2 cellular contexts compared by ENCODE assay signal in the genomic region with DNA sequence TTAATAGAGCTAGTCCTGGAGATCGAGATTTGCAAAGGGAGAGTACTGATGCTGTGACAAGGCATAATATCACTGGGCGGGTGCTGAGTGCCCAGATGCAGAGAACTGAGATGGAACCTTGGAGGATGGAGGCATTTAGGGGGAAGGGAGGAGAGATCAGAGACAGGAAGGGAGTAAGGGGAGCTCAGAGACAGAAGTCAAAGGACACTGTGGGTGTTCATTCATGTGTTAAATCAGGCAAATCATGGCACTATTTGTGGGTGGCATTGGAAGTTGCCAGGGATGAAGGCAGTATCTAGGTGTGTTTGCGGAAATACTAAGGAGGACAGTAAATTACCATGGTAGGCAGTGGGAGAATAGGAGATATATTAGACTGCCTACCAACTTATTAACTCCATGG.
TF ChIP-seq lines count a peak whose summit lies in the region.

No MANE protein-coding gene starts in this region.

TF ChIP-seq in GM23338, 12 proteins besides CTCF, POLR2A, EP300 and RAD21:
- peak; percentile 80 for TF ChIP-seq NANOG (IDR thresholded peaks at IDR 0.05; ENCODE audit: borderline replicate concordance)
- peak; percentile 88 for TF ChIP-seq ZNF462 (CRISPR knock-in tag; IDR thresholded peaks at IDR 0.05)
- TF ChIP-seq, protein P1, sequence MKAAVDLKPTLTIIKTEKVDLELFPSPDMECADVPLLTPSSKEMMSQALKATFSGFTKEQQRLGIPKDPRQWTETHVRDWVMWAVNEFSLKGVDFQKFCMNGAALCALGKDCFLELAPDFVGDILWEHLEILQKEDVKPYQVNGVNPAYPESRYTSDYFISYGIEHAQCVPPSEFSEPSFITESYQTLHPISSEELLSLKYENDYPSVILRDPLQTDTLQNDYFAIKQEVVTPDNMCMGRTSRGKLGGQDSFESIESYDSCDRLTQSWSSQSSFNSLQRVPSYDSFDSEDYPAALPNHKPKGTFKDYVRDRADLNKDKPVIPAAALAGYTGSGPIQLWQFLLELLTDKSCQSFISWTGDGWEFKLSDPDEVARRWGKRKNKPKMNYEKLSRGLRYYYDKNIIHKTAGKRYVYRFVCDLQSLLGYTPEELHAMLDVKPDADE (IDR thresholded peaks at IDR 0.05): peak; percentile 54; the same call in 1 of the 2 replicates
- no peak for TF ChIP-seq ZNF114 (CRISPR knock-in tag; IDR thresholded peaks at IDR 0.05)

TF ChIP-seq in H1, 55 proteins besides CTCF, POLR2A, EP300 and RAD21:
- TF ChIP-seq SAP30 (IDR thresholded peaks at IDR 0.05; ENCODE audit: insufficient read depth, insufficient replicate concordance, low read length) (no peak), KDM1A (IDR thresholded peaks at IDR 0.05; ENCODE audit: borderline replicate concordance, low read length) (peak; percentile 70; the same call in 1 of the 2 replicates), POU5F1 (IDR thresholded peaks at IDR 0.05; ENCODE audit: low read depth, low read length) (no peak), YY1 (IDR thresholded peaks at IDR 0.05; ENCODE audit: low read depth, low read length) (0 out of 2 replicates have a peak, but pooled peaks have one; percentile 22)
